Comparison of ENCODE assay signal across 12 cellular contexts in the genomic region with DNA sequence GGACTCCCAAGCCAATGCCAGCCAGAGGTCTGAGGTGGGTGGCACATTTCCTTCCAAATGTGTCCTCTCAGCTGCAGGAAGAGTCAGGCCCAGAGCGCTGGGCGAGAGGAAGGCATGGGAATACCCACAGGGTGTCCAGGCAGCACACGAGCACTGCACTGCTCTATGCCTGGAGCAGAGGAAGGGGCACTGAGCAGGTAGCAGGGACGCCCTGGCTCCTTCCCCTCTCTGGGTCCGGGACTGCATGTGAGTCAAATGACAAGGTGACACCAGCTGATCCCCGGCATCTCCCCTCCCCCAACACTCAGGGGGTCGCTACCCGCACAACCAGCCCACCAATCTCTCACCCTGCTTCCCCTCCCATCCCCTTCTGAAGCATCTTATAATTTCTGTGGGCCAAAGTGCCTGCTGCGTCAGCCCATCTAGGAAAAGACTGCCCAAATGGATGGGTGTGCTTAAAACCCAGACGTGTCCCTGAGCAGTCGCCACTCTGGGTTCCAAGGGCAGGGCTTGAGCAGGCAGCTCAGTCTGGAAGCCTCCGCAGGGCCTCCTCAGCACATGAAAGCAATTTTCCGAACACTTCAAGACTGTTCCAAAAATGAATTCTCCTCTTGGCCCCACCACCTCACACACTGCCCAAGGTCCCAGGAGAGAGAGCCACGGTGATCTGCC. TPM values are rescaled to one million over a fixed set of nuclear protein-coding genes. Genes with fewer than 3 reads are reported as not detected.
DNase-seq lines count a peak whose midpoint lies in the region; ATAC-seq, FAIRE-seq and TF ChIP-seq lines count a peak whose summit lies in the region.
"Had no signal": no experiment of that assay in that cellular context is flagged by ENCODE, and none has a peak within 500 bp of the region (broad histone marks: within the 10 kb centered on the region; RNA-seq: fewer than 3 reads in every experiment).

No MANE protein-coding gene starts in this region.

- H3K79me2 ChIP-seq in mammary epithelial cell (ENCODE audit: insufficient read depth, low read length) (peaks cover 81% of the 10 kb centered on the region), HepG2 (ENCODE audit: insufficient read depth, low read length) (peaks cover 68% of the 10 kb centered on the region), smooth muscle cell (ENCODE audit: low read depth) (peaks cover 77% of the 10 kb centered on the region)

- intact Hi-C loops in mammary epithelial cell (cut with micrococcal nuclease) = no loop called here
- intact Hi-C loops in HepG2 (cut with micrococcal nuclease; ENCODE audit: unreplicated experiment) = loop anchor here (2.0 to 5.0 kb wide), 2 partner anchors 25 to 199 kb away; partner anchors contain the start of gene TMEM170A

- no peak for TF ChIP-seq POLR2A in HepG2 (IDR thresholded peaks at IDR 0.05; ENCODE audit: insufficient read depth in 1 of 2, low read depth in 2 of 2, low read length in 2 of 2)

- CTCF ChIA-PET in mammary epithelial cell (lab: Charles Lee; ENCODE audit: low non-redundant PET) (no interaction called here), HepG2 (lab: Yijun Ruan, JAX; ENCODE audit: low intra/inter-chr PET ratio, low total read pairs) (no interaction called here), GM10248 (lab: Yijun Ruan, JAX) (no interaction called here)

- WGBS in mammary epithelial cell (ENCODE audit: low coverage, missing lambda C conversion rate) = 80% methylated on average over 7 of the region's 14 CpGs
- 86% methylated on average over 13 of the region's 14 CpGs for WGBS in HepG2 (ENCODE audit: low lambda C conversion rate)
- WGBS in smooth muscle cell (ENCODE audit: low lambda C conversion rate) = 80% methylated on average over 14 of the region's 14 CpGs

- no peak overlapping the region for H3K9ac ChIP-seq in mammary epithelial cell (ENCODE audit: insufficient read depth, low read length)
- H3K9ac ChIP-seq in HepG2 (ENCODE audit: insufficient read depth, low read depth, low read length) = peak overlapping the region; percentile 96
- H3K9ac ChIP-seq in smooth muscle cell (ENCODE audit: low read depth) = peak overlapping the region; percentile 3

- H3K4me3 ChIP-seq in H7 (ENCODE audit: insufficient read depth, low read depth, low read length) = no peak overlapping the region
- peak overlapping the region in 1 of 3 experiments; percentile 83 for H3K4me3 ChIP-seq in mammary epithelial cell (replicated peaks in 1 of 3; ENCODE audit: insufficient read depth in 1 of 3, low read depth in 2 of 3, low read length in 3 of 3)
- H3K4me3 ChIP-seq in HepG2 (replicated peaks in 1 of 3; ENCODE audit: insufficient read depth in 1 of 3, low read depth in 2 of 3, low read length in 3 of 3) = peak overlapping the region; percentile 92 to 99 (median 96); a peak in 4 of 6 replicates
- peak overlapping the region; percentile 99 for H3K4me3 ChIP-seq in smooth muscle cell

- no peaks in the 10 kb centered on the region for H4K20me1 ChIP-seq in mammary epithelial cell (ENCODE audit: insufficient read depth, low read length)
- H4K20me1 ChIP-seq in HepG2 (ENCODE audit: insufficient read depth, low read length) = peaks cover 39% of the 10 kb centered on the region
- peaks cover 66% of the 10 kb centered on the region for H4K20me1 ChIP-seq in smooth muscle cell (ENCODE audit: low read depth)

- TF ChIP-seq EP300 in HepG2 (IDR thresholded peaks at IDR 0.05; ENCODE audit: low read depth in 2 of 2, low read length in 2 of 2) (no peak), HepG2 (CRISPR knock-in tag; IDR thresholded peaks at IDR 0.05; ENCODE audit: borderline replicate concordance) (no peak)

- peak overlapping the region; percentile 92 for H3K4me2 ChIP-seq in mammary epithelial cell (ENCODE audit: insufficient read depth, low read depth, low read length)
- H3K4me2 ChIP-seq in HepG2 (ENCODE audit: low read depth, low read length) = peak overlapping the region; percentile 98
- H3K4me2 ChIP-seq in smooth muscle cell = peak overlapping the region; percentile 99

- H3K4me1 ChIP-seq in mammary epithelial cell (ENCODE audit: insufficient read depth, low read length) (peaks cover 58% of the 10 kb centered on the region), HepG2 (ENCODE audit: insufficient read depth, low read length) (peaks cover 76% of the 10 kb centered on the region), smooth muscle cell (ENCODE audit: low read depth) (peaks cover 33% of the 10 kb centered on the region)

- H3K27me3 ChIP-seq in H7 (ENCODE audit: control insufficient read depth, insufficient read depth, low read length) (no peaks in the 10 kb centered on the region), mammary epithelial cell (ENCODE audit: insufficient read depth, low read length) (no peaks in the 10 kb centered on the region), HepG2 (ENCODE audit: control insufficient read depth in 1 of 2, insufficient read depth in 2 of 2, low read length in 2 of 2) (no peaks in the 10 kb centered on the region), smooth muscle cell (ENCODE audit: low read depth) (no peaks in the 10 kb centered on the region)

- in situ Hi-C loops in mammary epithelial cell (cut with MboI; ENCODE audit: low sequenced_read_pairs in 2 of 2) (no loop called here), HepG2 (cut with HindIII; ENCODE audit: extremely low pct_ligation_motif_present, low pct_unique_long_range_greater_than_20kb) (no loop called here)

- H2AFZ ChIP-seq in mammary epithelial cell (ENCODE audit: low read depth, low read length) (no peak overlapping the region), HepG2 (ENCODE audit: low read length) (no peak overlapping the region), smooth muscle cell (ENCODE audit: low read depth) (no peak overlapping the region)

- H3F3A ChIP-seq in smooth muscle cell (ENCODE audit: low read depth) = no peaks in the 10 kb centered on the region

- DNase-seq in H7 = peak; percentile 40
- DNase-seq in mammary epithelial cell = no peak
- DNase-seq in HepG2 (ENCODE audit: low spot score) = no peak
- DNase-seq in smooth muscle cell (lab: John Stamatoyannopoulos, UW; ENCODE audit: unreplicated experiment) = no peak
- no peak for DNase-seq in NCI-H774 (lab: John Stamatoyannopoulos, UW)
- no peak for DNase-seq in NCI-H1694 (lab: John Stamatoyannopoulos, UW)
- no peak for DNase-seq in GM10248 (ENCODE audit: extremely low spot score)
- DNase-seq in ureter (ENCODE audit: low spot score) = no peak
- DNase-seq: activated CD8-positive, alpha-beta memory T cell treated with anti-CD3 and anti-CD28 coated beads, Interleukin-2, amount 10 ng/mL, durations not matched to agents 7 days and 5 days; left colon; MM.1S had no signal

- no peak overlapping the region for H3K27ac ChIP-seq in mammary epithelial cell (ENCODE audit: insufficient read depth, low read depth, low read length)
- peak overlapping the region; percentile 61 for H3K27ac ChIP-seq in HepG2 (ENCODE audit: extremely low read length, insufficient read depth, low read length)
- peak overlapping the region; percentile 85 for H3K27ac ChIP-seq in smooth muscle cell (ENCODE audit: low read depth)

- peaks cover 2% of the 10 kb centered on the region for H3K36me3 ChIP-seq in H7 (replicated peaks; ENCODE audit: control insufficient read depth, insufficient read depth, low read length)
- H3K36me3 ChIP-seq in mammary epithelial cell (ENCODE audit: insufficient read depth, low read length) = peaks cover 1% of the 10 kb centered on the region
- H3K36me3 ChIP-seq in HepG2 (replicated peaks in 1 of 2; ENCODE audit: control insufficient read depth in 1 of 2, insufficient read depth in 2 of 2, low read length in 2 of 2) = peaks cover under 1 to 5% of the 10 kb centered on the region in 2 experiments; a peak in 1 of 5 replicates
- no peaks in the 10 kb centered on the region for H3K36me3 ChIP-seq in smooth muscle cell (ENCODE audit: low read depth)

- TF ChIP-seq RAD21 in HepG2 (CRISPR knock-in tag; IDR thresholded peaks at IDR 0.05) = no peak

- FAIRE-seq in HepG2 (lab: Jason Lieb, UNC) = no peak
- FAIRE-seq: G401.6 had no signal

- dilution Hi-C loops in mammary epithelial cell (cut with HindIII; ENCODE audit: low sequenced_read_pairs) = no loop called here

- POLR2A ChIA-PET in HepG2 (lab: Yijun Ruan, JAX) = interaction anchor here (2.2 to 9.3 kb wide), 4 partner anchors 12 to 47 kb away, joined by 8 to 151 read pairs (median 92); partner anchors contain the start of gene BCAR1
- POLR2A ChIA-PET in GM10248 (lab: Yijun Ruan, JAX) = no interaction called here

- no TSS peak for BruUV-seq in mammary epithelial cell (replicated peaks; lab: Mats Ljungman, UMichigan)
- BruUV-seq in HepG2 (replicated peaks; lab: Mats Ljungman, UMichigan) = no TSS peak

- H3K9me3 ChIP-seq in mammary epithelial cell (replicated peaks; ENCODE audit: insufficient read depth, low read length) (no peaks in the 10 kb centered on the region), HepG2 (ENCODE audit: low read length) (no peaks in the 10 kb centered on the region), smooth muscle cell (replicated peaks; ENCODE audit: low read depth) (no peaks in the 10 kb centered on the region)

- ATAC-seq in HepG2 = no peak
- ATAC-seq: activated CD8-positive, alpha-beta memory T cell treated with anti-CD3 and anti-CD28 coated beads, Interleukin-2, amount 10 ng/mL, durations not matched to agents 7 days and 5 days had no signal

- no peak for TF ChIP-seq CTCF in mammary epithelial cell (conservative IDR thresholded peaks at IDR 0.05 in 1 of 2, IDR thresholded peaks at IDR 0.05 in 1 of 2; ENCODE audit: extremely low read depth in 1 of 2, insufficient read depth in 1 of 2, low read depth in 1 of 2, low read length in 2 of 2)
- TF ChIP-seq CTCF in HepG2 (CRISPR knock-in tag; IDR thresholded peaks at IDR 0.05) = no peak
- TF ChIP-seq CTCF in smooth muscle cell (IDR thresholded peaks at IDR 0.05; ENCODE audit: borderline replicate concordance, insufficient read depth, poor library complexity, severe bottlenecking) = no peak
- TF ChIP-seq CTCF in GM10248 (IDR thresholded peaks at IDR 0.05; ENCODE audit: control extremely low read depth, extremely low read depth, low read depth, missing control alignments) = no peak

RNA-seq across cellular contexts. Expression of gene BCAR1, which starts 12.0 kb away (rescaled TPM):
- 63.0 and 68.4 TPM in 2 replicates for total RNA-seq in H7 (2014; rRNA removed; shearing (Covaris generic))
- total RNA-seq in mammary epithelial cell (100 to 1,000 TPM in 1 of 2 donors, 10 to 100 TPM in 1; 58.0 to 103 TPM), HepG2 (2016; rRNA removed; fragmentation: Illumina TruSeq; extraction: Trizol) (35.9 and 48.1 TPM in 2 replicates), smooth muscle cell (49.4 and 49.9 TPM in 2 replicates), ureter (81.8 TPM)
- polyA plus RNA-seq in mammary epithelial cell (46.8 TPM), HepG2 (2011; rRNA removed) (51.7 and 57.8 TPM in 2 replicates), smooth muscle cell (117 and 123 TPM in 2 replicates)
- 19.5 TPM for polyA minus RNA-seq in mammary epithelial cell
- 13.1 and 14.5 TPM in 2 replicates for total RNA-seq in HepG2 (2016; cell fraction: cytosol; rRNA removed; fragmentation: Illumina TruSeq; extraction: Trizol; ENCODE audit: low read depth)
- total RNA-seq in HepG2 (2016; cell fraction: insoluble cytoplasmic fraction; rRNA removed; fragmentation: Illumina TruSeq; extraction: Trizol) = 33.1 and 51.1 TPM in 2 replicates
- 38.7 and 43.1 TPM in 2 replicates for total RNA-seq in HepG2 (2016; cell fraction: membrane; rRNA removed; fragmentation: Illumina TruSeq; extraction: Trizol)
- total RNA-seq in HepG2 (2016; cell fraction: nucleus; rRNA removed; fragmentation: Illumina TruSeq; extraction: Trizol) = 38.1 and 45.0 TPM in 2 replicates
- polyA plus RNA-seq in HepG2 (2011; cell fraction: cytosol; rRNA removed) = 31.6 and 53.3 TPM in 2 replicates
- 202 and 242 TPM in 2 replicates for polyA plus RNA-seq in HepG2 (2011; cell fraction: nucleus; rRNA removed)
- 39.6 and 65.3 TPM in 2 replicates for polyA plus RNA-seq in HepG2 (2012)
- 13.2 and 13.9 TPM in 2 replicates for polyA plus RNA-seq in HepG2 (2016; cell fraction: cytosol; fragmentation: Illumina TruSeq; extraction: Trizol; ENCODE audit: low read depth)
- polyA plus RNA-seq in HepG2 (2016; cell fraction: insoluble cytoplasmic fraction; fragmentation: Illumina TruSeq; extraction: Trizol; ENCODE audit: low read depth) = 47.9 and 56.1 TPM in 2 replicates
- 24.5 and 27.8 TPM in 2 replicates for polyA plus RNA-seq in HepG2 (2016; cell fraction: membrane; fragmentation: Illumina TruSeq; extraction: Trizol; ENCODE audit: low read depth)
- polyA plus RNA-seq in HepG2 (2016; cell fraction: nucleus; fragmentation: Illumina TruSeq; extraction: Trizol; ENCODE audit: insufficient read depth, low read depth) = 68.9 and 74.0 TPM in 2 replicates
- polyA minus RNA-seq in HepG2 (2011; rRNA and poly(A)+ RNA removed; ENCODE audit: low replicate concordance) = 35.0 and 120 TPM in 2 replicates
- 32.5 and 33.4 TPM in 2 replicates for polyA minus RNA-seq in HepG2 (2011; cell fraction: cytosol; rRNA and poly(A)+ RNA removed)
- 77.6 and 107 TPM in 2 replicates for polyA minus RNA-seq in HepG2 (2011; cell fraction: nucleus; rRNA and poly(A)+ RNA removed)

RNA-seq across cellular contexts. Expression of gene CTRB1, which starts 44.6 kb away (rescaled TPM):
- total RNA-seq in H7 (2014; rRNA removed; shearing (Covaris generic)) = not detected in 2 replicates
- not detected for total RNA-seq in mammary epithelial cell
- not detected for polyA plus RNA-seq in mammary epithelial cell
- not detected for polyA minus RNA-seq in mammary epithelial cell
- not detected in 2 replicates for total RNA-seq in HepG2 (2016; rRNA removed; fragmentation: Illumina TruSeq; extraction: Trizol)
- not detected in 2 replicates for total RNA-seq in HepG2 (2016; cell fraction: cytosol; rRNA removed; fragmentation: Illumina TruSeq; extraction: Trizol; ENCODE audit: low read depth)
- not detected in 2 replicates for total RNA-seq in HepG2 (2016; cell fraction: insoluble cytoplasmic fraction; rRNA removed; fragmentation: Illumina TruSeq; extraction: Trizol)
- not detected in 2 replicates for total RNA-seq in HepG2 (2016; cell fraction: membrane; rRNA removed; fragmentation: Illumina TruSeq; extraction: Trizol)
- not detected in 2 replicates for total RNA-seq in HepG2 (2016; cell fraction: nucleus; rRNA removed; fragmentation: Illumina TruSeq; extraction: Trizol)
- polyA plus RNA-seq in HepG2 (2011; rRNA removed) = 0.55 TPM in 1 of 2 replicates, not detected in the other
- 0.13 and 0.14 TPM in 2 replicates for polyA plus RNA-seq in HepG2 (2011; cell fraction: cytosol; rRNA removed)
- polyA plus RNA-seq in HepG2 (2011; cell fraction: nucleus; rRNA removed) = 0.47 TPM in 1 of 2 replicates, not detected in the other
- not detected in 2 replicates for polyA plus RNA-seq in HepG2 (2012)
- polyA plus RNA-seq in HepG2 (2016; cell fraction: cytosol; fragmentation: Illumina TruSeq; extraction: Trizol; ENCODE audit: low read depth) = not detected in 2 replicates
- not detected in 2 replicates for polyA plus RNA-seq in HepG2 (2016; cell fraction: insoluble cytoplasmic fraction; fragmentation: Illumina TruSeq; extraction: Trizol; ENCODE audit: low read depth)
- not detected in 2 replicates for polyA plus RNA-seq in HepG2 (2016; cell fraction: membrane; fragmentation: Illumina TruSeq; extraction: Trizol; ENCODE audit: low read depth)
- not detected in 2 replicates for polyA plus RNA-seq in HepG2 (2016; cell fraction: nucleus; fragmentation: Illumina TruSeq; extraction: Trizol; ENCODE audit: insufficient read depth, low read depth)
- polyA minus RNA-seq in HepG2 (2011; rRNA and poly(A)+ RNA removed; ENCODE audit: low replicate concordance) = not detected in 2 replicates
- not detected in 2 replicates for polyA minus RNA-seq in HepG2 (2011; cell fraction: cytosol; rRNA and poly(A)+ RNA removed)
- not detected in 2 replicates for polyA minus RNA-seq in HepG2 (2011; cell fraction: nucleus; rRNA and poly(A)+ RNA removed)
- not detected in 2 replicates for total RNA-seq in smooth muscle cell
- polyA plus RNA-seq in smooth muscle cell = 1.9 and 7.2 TPM in 2 replicates
- not detected for total RNA-seq in ureter
- total RNA-seq: activated CD8-positive, alpha-beta memory T cell treated with anti-CD3 and anti-CD28 coated beads, Interleukin-2, amount 10 ng/mL, durations not matched to agents 7 days and 5 days had no signal

RNA-seq across cellular contexts. Expression of gene CTRB2, which starts 56.5 kb away (rescaled TPM):
- not detected in 2 replicates for total RNA-seq in H7 (2014; rRNA removed; shearing (Covaris generic))
- total RNA-seq in mammary epithelial cell = not detected
- polyA plus RNA-seq in mammary epithelial cell = not detected
- not detected for polyA minus RNA-seq in mammary epithelial cell
- total RNA-seq in HepG2 (2016; rRNA removed; fragmentation: Illumina TruSeq; extraction: Trizol) = not detected in 2 replicates
- total RNA-seq in HepG2 (2016; cell fraction: cytosol; rRNA removed; fragmentation: Illumina TruSeq; extraction: Trizol; ENCODE audit: low read depth) = not detected in 2 replicates
- not detected in 2 replicates for total RNA-seq in HepG2 (2016; cell fraction: insoluble cytoplasmic fraction; rRNA removed; fragmentation: Illumina TruSeq; extraction: Trizol)
- total RNA-seq in HepG2 (2016; cell fraction: membrane; rRNA removed; fragmentation: Illumina TruSeq; extraction: Trizol) = not detected in 2 replicates
- total RNA-seq in HepG2 (2016; cell fraction: nucleus; rRNA removed; fragmentation: Illumina TruSeq; extraction: Trizol) = not detected in 2 replicates
- 0.13 and 0.39 TPM in 2 replicates for polyA plus RNA-seq in HepG2 (2011; rRNA removed)
- polyA plus RNA-seq in HepG2 (2011; cell fraction: cytosol; rRNA removed) = 0.13 TPM in 1 of 2 replicates, not detected in the other
- 0.53 TPM in 1 of 2 replicates, not detected in the other for polyA plus RNA-seq in HepG2 (2011; cell fraction: nucleus; rRNA removed)
- 0.78 and 0.89 TPM in 2 replicates for polyA plus RNA-seq in HepG2 (2012)
- 0.40 TPM in 1 of 2 replicates, not detected in the other for polyA plus RNA-seq in HepG2 (2016; cell fraction: cytosol; fragmentation: Illumina TruSeq; extraction: Trizol; ENCODE audit: low read depth)
- not detected in 2 replicates for polyA plus RNA-seq in HepG2 (2016; cell fraction: insoluble cytoplasmic fraction; fragmentation: Illumina TruSeq; extraction: Trizol; ENCODE audit: low read depth)
- polyA plus RNA-seq in HepG2 (2016; cell fraction: membrane; fragmentation: Illumina TruSeq; extraction: Trizol; ENCODE audit: low read depth) = 0.37 TPM in 1 of 2 replicates, not detected in the other
- polyA plus RNA-seq in HepG2 (2016; cell fraction: nucleus; fragmentation: Illumina TruSeq; extraction: Trizol; ENCODE audit: insufficient read depth, low read depth) = not detected in 2 replicates
- polyA minus RNA-seq in HepG2 (2011; rRNA and poly(A)+ RNA removed; ENCODE audit: low replicate concordance) = not detected in 2 replicates
- not detected in 2 replicates for polyA minus RNA-seq in HepG2 (2011; cell fraction: cytosol; rRNA and poly(A)+ RNA removed)
- polyA minus RNA-seq in HepG2 (2011; cell fraction: nucleus; rRNA and poly(A)+ RNA removed) = not detected in 2 replicates
- total RNA-seq in smooth muscle cell = 1.7 TPM in 1 of 2 replicates, not detected in the other
- 2.3 and 11.1 TPM in 2 replicates for polyA plus RNA-seq in smooth muscle cell
- total RNA-seq in ureter = not detected
- total RNA-seq: activated CD8-positive, alpha-beta memory T cell treated with anti-CD3 and anti-CD28 coated beads, Interleukin-2, amount 10 ng/mL, durations not matched to agents 7 days and 5 days had no signal
